30 cellular contexts compared by ENCODE assay signal in genomic region chr2:168009900-168010299, GRCh38.
"Had no signal": no experiment of that assay in that cellular context is flagged by ENCODE, and none has a peak within 500 bp of the region (broad histone marks: within the 10 kb centered on the region; RNA-seq: fewer than 3 reads in every experiment).

No MANE protein-coding gene starts in this region.

- DNase-seq: activated CD4-positive, alpha-beta memory T cell treated with anti-CD3 and anti-CD28 coated beads for 36 hours; activated CD4-positive, alpha-beta T cell treated with anti-CD3 and anti-CD28 coated beads, Interleukin-2, amount 10 ng/mL, durations not matched to agents 24 days and 14 days; activated CD8-positive, alpha-beta memory T cell treated with anti-CD3 and anti-CD28 coated beads, Interleukin-2, amount 50 U/mL, for 48 hours; activated gamma-delta T cell; activated naive CD4-positive, alpha-beta T cell treated with anti-CD3 and anti-CD28 coated beads, Interleukin-2, amount 10 ng/mL, durations not matched to agents 7 days and 5 days; activated naive CD8-positive, alpha-beta T cell treated with anti-CD3 and anti-CD28 coated beads, Interleukin-2, amount 10 ng/mL, durations not matched to agents 7 days and 5 days; activated T-cell treated with anti-CD3 and anti-CD28 coated beads, Interleukin-2, amount 50 U/mL, for 24 hours; brain microvascular endothelial cell; cortex of kidney; foreskin fibroblast; head of caudate nucleus; hippocampal formation; left cardiac atrium; mammary epithelial cell; nephron progenitor cell; right lobe of liver; stimulated activated CD4-positive, alpha-beta T cell treated with anti-CD3 and anti-CD28 coated beads, Interleukin-4, amount 100 ng/mL, for 24 hours; stimulated activated naive CD8-positive, alpha-beta T cell treated with anti-CD3 and anti-CD28 coated beads, Interleukin-15, amount 100 ng/mL, for 72 hours; substantia nigra; uterus; WERI-Rb-1 had no signal

- H3K4me1 ChIP-seq: right lobe of liver, uterus had no signal

- H3K27ac Mint-ChIP-seq: activated CD4-positive, alpha-beta memory T cell treated with anti-CD3 and anti-CD28 coated beads for 36 hours; activated CD4-positive, alpha-beta T cell treated with anti-CD3 and anti-CD28 coated beads, Interleukin-2, amount 10 ng/mL, durations not matched to agents 24 days and 14 days; activated naive CD4-positive, alpha-beta T cell treated with anti-CD3 and anti-CD28 coated beads, Interleukin-2, amount 10 ng/mL, durations not matched to agents 7 days and 5 days; activated naive CD8-positive, alpha-beta T cell treated with anti-CD3 and anti-CD28 coated beads, Interleukin-2, amount 10 ng/mL, durations not matched to agents 7 days and 5 days; activated T-cell treated with anti-CD3 and anti-CD28 coated beads, Interleukin-2, amount 50 U/mL, for 24 hours; nephron progenitor cell; stimulated activated effector memory CD8-positive, alpha-beta T cell treated with anti-CD3 and anti-CD28 coated beads, Interleukin-12 subunit alpha, Interleukin-12 subunit beta, amount 100 ng/mL, for 72 hours; stimulated activated naive CD8-positive, alpha-beta T cell treated with anti-CD3 and anti-CD28 coated beads, Interleukin-15, amount 100 ng/mL, for 72 hours; type B pancreatic cell had no signal

- H3K9me3 Mint-ChIP-seq: activated CD4-positive, alpha-beta memory T cell treated with anti-CD3 and anti-CD28 coated beads for 36 hours; activated naive CD4-positive, alpha-beta T cell treated with anti-CD3 and anti-CD28 coated beads, Interleukin-2, amount 10 ng/mL, durations not matched to agents 7 days and 5 days; activated naive CD8-positive, alpha-beta T cell treated with anti-CD3 and anti-CD28 coated beads, Interleukin-2, amount 10 ng/mL, durations not matched to agents 7 days and 5 days; activated T-cell treated with anti-CD3 and anti-CD28 coated beads, Interleukin-2, amount 50 U/mL, for 24 hours; stimulated activated effector memory CD8-positive, alpha-beta T cell treated with anti-CD3 and anti-CD28 coated beads, Interleukin-12 subunit alpha, Interleukin-12 subunit beta, amount 100 ng/mL, for 72 hours had no signal

- H3K4me3 ChIP-seq: right lobe of liver, skin epidermis, uterus had no signal

- H3K9me3 ChIP-seq: neutrophil, right lobe of liver, uterus had no signal

- H3K36me3 ChIP-seq: neutrophil, right lobe of liver, uterus had no signal

- ATAC-seq: activated CD4-positive, CD25-positive, alpha-beta regulatory T cell treated with anti-CD3 and anti-CD28 coated beads, Interleukin-2, amount 50 U/mL, for 24 hours; esophagus mucosa; left cardiac atrium; right lobe of liver; stimulated activated effector memory CD8-positive, alpha-beta T cell treated with anti-CD3 and anti-CD28 coated beads, Interleukin-12 subunit alpha, Interleukin-12 subunit beta, amount 100 ng/mL, for 72 hours; stimulated activated naive CD8-positive, alpha-beta T cell treated with anti-CD3 and anti-CD28 coated beads, Interleukin-15, amount 100 ng/mL, for 72 hours had no signal

- H3K27me3 Mint-ChIP-seq: activated CD4-positive, alpha-beta memory T cell treated with anti-CD3 and anti-CD28 coated beads for 36 hours; activated CD4-positive, alpha-beta T cell treated with anti-CD3 and anti-CD28 coated beads, Interleukin-2, amount 10 ng/mL, durations not matched to agents 24 days and 14 days; activated naive CD4-positive, alpha-beta T cell treated with anti-CD3 and anti-CD28 coated beads, Interleukin-2, amount 10 ng/mL, durations not matched to agents 7 days and 5 days; activated naive CD8-positive, alpha-beta T cell treated with anti-CD3 and anti-CD28 coated beads, Interleukin-2, amount 10 ng/mL, durations not matched to agents 7 days and 5 days; activated T-cell treated with anti-CD3 and anti-CD28 coated beads, Interleukin-2, amount 50 U/mL, for 24 hours; stimulated activated naive CD8-positive, alpha-beta T cell treated with anti-CD3 and anti-CD28 coated beads, Interleukin-15, amount 100 ng/mL, for 72 hours; type B pancreatic cell had no signal

- FAIRE-seq: astrocyte, keratinocyte, TTC549 had no signal

- H3K27ac ChIP-seq: brain microvascular endothelial cell, neutrophil, right lobe of liver, skin epidermis, uterus, WERI-Rb-1 had no signal

- H3K4me3 Mint-ChIP-seq: activated CD4-positive, alpha-beta memory T cell treated with anti-CD3 and anti-CD28 coated beads for 36 hours; activated CD4-positive, alpha-beta T cell treated with anti-CD3 and anti-CD28 coated beads, Interleukin-2, amount 10 ng/mL, durations not matched to agents 24 days and 14 days; activated naive CD4-positive, alpha-beta T cell treated with anti-CD3 and anti-CD28 coated beads, Interleukin-2, amount 10 ng/mL, durations not matched to agents 7 days and 5 days; activated naive CD8-positive, alpha-beta T cell treated with anti-CD3 and anti-CD28 coated beads, Interleukin-2, amount 10 ng/mL, durations not matched to agents 7 days and 5 days; activated T-cell treated with anti-CD3 and anti-CD28 coated beads, Interleukin-2, amount 50 U/mL, for 24 hours; nephron progenitor cell; stimulated activated effector memory CD8-positive, alpha-beta T cell treated with anti-CD3 and anti-CD28 coated beads, Interleukin-12 subunit alpha, Interleukin-12 subunit beta, amount 100 ng/mL, for 72 hours; stimulated activated naive CD8-positive, alpha-beta T cell treated with anti-CD3 and anti-CD28 coated beads, Interleukin-15, amount 100 ng/mL, for 72 hours; type B pancreatic cell had no signal

- H3K27me3 ChIP-seq: brain microvascular endothelial cell, neutrophil, right lobe of liver, uterus had no signal
